8 cellular contexts compared by ENCODE assay signal in the genomic region with DNA sequence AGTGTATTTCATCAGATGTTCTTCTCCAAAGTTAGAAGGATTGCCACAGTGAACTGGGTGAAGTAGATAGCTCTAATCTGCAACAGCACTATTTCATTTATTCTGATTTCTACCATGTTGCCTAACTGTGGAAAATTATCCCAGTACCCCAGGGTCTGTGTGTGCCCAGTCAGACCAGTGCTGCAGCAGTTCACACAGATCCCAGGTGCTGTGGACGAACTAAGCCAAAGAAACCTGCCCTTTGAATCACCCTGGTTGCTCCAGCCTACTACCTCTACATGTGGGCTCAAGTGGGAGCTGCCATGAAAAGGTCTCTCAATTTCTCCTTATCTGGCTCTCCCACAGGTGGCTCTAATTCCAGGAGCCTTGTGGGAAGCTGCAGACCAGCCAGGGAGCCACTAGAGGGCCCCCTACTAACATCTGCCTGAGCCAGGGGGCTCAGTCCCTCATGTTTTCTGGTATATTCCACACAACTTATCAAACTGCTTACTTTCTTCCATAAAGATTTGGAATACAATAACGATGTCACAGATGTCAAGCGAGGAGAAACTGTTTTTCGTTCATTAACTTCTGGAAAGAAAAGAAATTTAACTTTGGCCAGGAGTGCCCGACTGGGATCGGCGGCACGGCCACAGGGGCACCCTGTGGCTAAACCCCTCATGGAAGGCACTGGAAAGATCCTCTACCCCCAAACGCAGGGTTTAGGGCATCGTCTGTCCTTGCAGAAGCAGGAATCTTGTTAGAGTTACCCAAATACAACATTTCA. TPM values are rescaled to one million over a fixed set of nuclear protein-coding genes. Genes with fewer than 3 reads are reported as not detected.
DNase-seq lines count a peak whose midpoint lies in the region; ATAC-seq and TF ChIP-seq lines count a peak whose summit lies in the region.

No MANE protein-coding gene starts in this region.

- DNase-seq in NCI-H1092 treated with DMSO at 0.1 percent for 48 hours (lab: John Stamatoyannopoulos, UW) (peak; percentile 23), NCI-H1092 (lab: John Stamatoyannopoulos, UW) (no peak), HL-60 (ENCODE audit: low read depth in 1 of 2, low spot score in 1 of 2) (peak; percentile 64 to 78), Panc1 (ENCODE audit: low read depth, low spot score) (no peak), adipocyte (ENCODE audit: low read depth) (peak; percentile 31), hepatocyte (ENCODE audit: low spot score) (peak; percentile 74)
- DNase-seq in stimulated activated CD4-positive, alpha-beta T cell treated with anti-CD3 and anti-CD28 coated beads, Interleukin-12 subunit alpha, Interleukin-12 subunit beta, amount 100 ng/mL, for 48 hours (ENCODE audit: low read depth in 2 of 3, low spot score in 1 of 3): peak in 2 of 3 donors; percentile 17 to 37

- H3K4me2 ChIP-seq in hepatocyte: no peak overlapping the region

- no peaks in the 10 kb centered on the region for H4K20me1 ChIP-seq in hepatocyte (ENCODE audit: insufficient read depth, poor library complexity, severe bottlenecking)

- in situ Hi-C loops in Panc1 (cut with HindIII; ENCODE audit: low pct_unique_long_range_greater_than_20kb, low sequenced_read_pairs): no loop called here

- TF ChIP-seq CTCF in HL-60 (IDR thresholded peaks at IDR 0.05; ENCODE audit: insufficient read depth, low read length) (peak; percentile 6), Panc1 (IDR thresholded peaks at IDR 0.05) (peak; percentile 92), hepatocyte (IDR thresholded peaks at IDR 0.05; ENCODE audit: poor library complexity) (peak; percentile 87)

- H3K36me3 ChIP-seq in Panc1 (ENCODE audit: control insufficient read depth, insufficient read depth, low read length) (no peaks in the 10 kb centered on the region), adipocyte (ENCODE audit: control insufficient read depth, insufficient read depth, low read length, severe bottlenecking) (no peaks in the 10 kb centered on the region), hepatocyte (replicated peaks; ENCODE audit: insufficient read depth, low read depth) (no peaks in the 10 kb centered on the region)

- H3K27me3 ChIP-seq in HL-60 (ENCODE audit: insufficient read depth, poor library complexity, severe bottlenecking) (no peaks in the 10 kb centered on the region), Panc1 (ENCODE audit: control insufficient read depth, insufficient read depth, low read length) (peaks cover 18% of the 10 kb centered on the region; the same call in 1 of the 2 replicates), adipocyte (replicated peaks; ENCODE audit: control insufficient read depth, insufficient read depth, low read length) (peaks cover 19% of the 10 kb centered on the region), hepatocyte (peaks cover 18% of the 10 kb centered on the region)

- no TSS peak for BruUV-seq in Panc1 (replicated peaks; lab: Mats Ljungman, UMichigan)

- H3K9me3 ChIP-seq in Panc1 (ENCODE audit: control insufficient read depth, insufficient read depth, low read depth, low read length) (no peaks in the 10 kb centered on the region), adipocyte (ENCODE audit: control insufficient read depth, low read length) (no peaks in the 10 kb centered on the region), hepatocyte (ENCODE audit: low read depth) (no peaks in the 10 kb centered on the region)

- intact Hi-C loops in Panc1 (cut with micrococcal nuclease; ENCODE audit: unreplicated experiment): loop anchor here (5.0 kb wide), 1 partner anchor 680 kb away; no protein-coding TSS in a partner anchor

- H3K9me2 ChIP-seq in hepatocyte (replicated peaks; ENCODE audit: insufficient read depth): no peaks in the 10 kb centered on the region

- H3K4me3 ChIP-seq in HL-60 (replicated peaks; ENCODE audit: insufficient read depth, low read length) (no peak overlapping the region), Panc1 (ENCODE audit: low read depth in 2 of 2, low read length in 2 of 2) (no peak overlapping the region), adipocyte (ENCODE audit: low read length) (no peak overlapping the region), hepatocyte (no peak overlapping the region)

- POLR2A ChIA-PET in Panc1 (lab: Charles Lee): no interaction called here

- CTCF ChIA-PET in Panc1 (lab: Charles Lee): interaction anchor here (0.6 kb wide), 1 partner anchor 567 kb away, joined by 3 read pairs; no protein-coding TSS in a partner anchor

- H2AFZ ChIP-seq in hepatocyte: peak overlapping the region; percentile 14

- H3K79me2 ChIP-seq in hepatocyte: no peaks in the 10 kb centered on the region

- H3K4me1 ChIP-seq in Panc1 (ENCODE audit: control insufficient read depth, insufficient read depth, low read length) (no peaks in the 10 kb centered on the region), adipocyte (ENCODE audit: control insufficient read depth, insufficient read depth, low read length) (peaks cover 26% of the 10 kb centered on the region), hepatocyte (ENCODE audit: insufficient read depth) (no peaks in the 10 kb centered on the region)

- peak overlapping the region; percentile 49 for H3K9ac ChIP-seq in adipocyte (ENCODE audit: low read length)

- 41% methylated on average over 10 of the region's 10 CpGs for WGBS in hepatocyte (ENCODE audit: low lambda C conversion rate, missing lambda C conversion rate)

- peak overlapping the region; percentile 60 for H3K27ac ChIP-seq in HL-60 (replicated peaks)
- H3K27ac ChIP-seq in Panc1 (ENCODE audit: low read length): no peak overlapping the region
- no peak overlapping the region for H3K27ac ChIP-seq in hepatocyte

- ATAC-seq in Panc1 (peak; percentile 75), GM21390 (IDR thresholded peaks at IDR 0.05; ENCODE audit: unreplicated experiment) (no peak)

RNA-seq across cellular contexts. Expression of gene LY86, which starts 31.6 kb away (rescaled TPM):
- total RNA-seq in Panc1 (2021; ENCODE audit: unreplicated experiment) (not detected), hepatocyte (0.27 TPM in 1 of 2 replicates, not detected in the other)
- not detected for polyA plus RNA-seq in Panc1 (2012; ENCODE audit: insufficient read length)
- polyA plus RNA-seq in hepatocyte: 0.60 and 0.82 TPM in 2 replicates

Comparison
In these comparisons a context has a peak if more than half of its experiments do, and no peak if none do; other contexts are left out.
1. DNase-seq: peak in NCI-H1092 treated with DMSO at 0.1 percent for 48 hours (single experiment), HL-60 (2 of 2), adipocyte (single experiment), hepatocyte (single experiment) and stimulated activated CD4-positive, alpha-beta T cell treated with anti-CD3 and anti-CD28 coated beads, Interleukin-12 subunit alpha, Interleukin-12 subunit beta, amount 100 ng/mL, for 48 hours (2 of 3); none in NCI-H1092 (single experiment) and Panc1 (single experiment).
2. CTCF ChIP-seq: peak in every context shown above with its lines; median percentile 92 in Panc1; 87 in hepatocyte; 6 in HL-60.